ENCODE assay signal across 14 cellular contexts in genomic region chr20:58342104-58342945, GRCh38. TPM values are rescaled to one million over a fixed set of nuclear protein-coding genes. Genes with fewer than 3 reads are reported as not detected.
DNase-seq lines count a peak whose midpoint lies in the region; ATAC-seq, FAIRE-seq and TF ChIP-seq lines count a peak whose summit lies in the region.
"Had no signal": no experiment of that assay in that cellular context is flagged by ENCODE, and none has a peak within 500 bp of the region (broad histone marks: within the 10 kb centered on the region; RNA-seq: fewer than 3 reads in every experiment).

No MANE protein-coding gene starts in this region.

- peak in 1 of 2 experiments; percentile 74; a peak in 3 of 6 replicates for ATAC-seq in A549
- no peak for ATAC-seq in GM21390 (IDR thresholded peaks at IDR 0.05; ENCODE audit: unreplicated experiment)
- no peak for ATAC-seq in GM19324 (IDR thresholded peaks at IDR 0.05; ENCODE audit: low FRiP score, unreplicated experiment)

- intact Hi-C loops in adrenal gland (cut with DNase I) = no loop called here

- 44% methylated on average over 3 of the region's 3 CpGs for WGBS in A549 (ENCODE audit: missing lambda C conversion rate)
- 46 to 66% (median 61%) methylated on average over 2 to 3 of the region's 3 CpGs for WGBS in adrenal gland, 4 donors

- H3K4me2 ChIP-seq in A549 = peak overlapping the region; percentile 61
- H3K4me2 ChIP-seq: BLaER1 had no signal

- CTCF ChIA-PET in A549 (lab: Yijun Ruan, JAX) = interaction anchor here (0.7 to 3.2 kb wide), 5 partner anchors 10 to 96 kb away, joined by 3 to 10 read pairs (median 3); no protein-coding TSS in a partner anchor

- DNase-seq in A549 (ENCODE audit: low read depth in 1 of 2, low spot score in 1 of 2) (peak; percentile 29 to 56), HPDE6-E6E7 (ENCODE audit: extremely low spot score) (peak; percentile 84), adrenal gland (no peak), fibroblast of the conjunctiva (ENCODE audit: low read depth) (peak; percentile 34), SKM-1 (lab: John Stamatoyannopoulos, UW; ENCODE audit: unreplicated experiment) (no peak)
- no peak for DNase-seq in central memory CD4-positive, alpha-beta T cell
- DNase-seq: cerebellar nuclear complex; left ventricle myocardium inferior; NCI-H1092; NCI-H69; stimulated activated CD8-positive, alpha-beta memory T cell treated with anti-CD3 and anti-CD28 coated beads, Interleukin-4, amount 100 ng/mL, for 48 hours had no signal

- no peak for TF ChIP-seq RAD21 in A549 (conservative IDR thresholded peaks at IDR 0.05 in 1 of 2, IDR thresholded peaks at IDR 0.05 in 1 of 2)

- peaks cover 45% of the 10 kb centered on the region for H3K4me1 ChIP-seq in A549
- H3K4me1 ChIP-seq in adrenal gland (replicated peaks in 1 of 2) = peaks cover 16 to 23% of the 10 kb centered on the region in 2 donors
- H3K4me1 ChIP-seq: BLaER1 had no signal

- TF ChIP-seq EP300 in A549 (IDR thresholded peaks at IDR 0.05) = no peak

- H3K4me3 ChIP-seq in A549 (no peak overlapping the region), adrenal gland (no peak overlapping the region)
- H3K4me3 ChIP-seq: BLaER1, left ventricle myocardium inferior had no signal

- no peak for TF ChIP-seq CTCF in A549 (IDR thresholded peaks at IDR 0.05)
- TF ChIP-seq CTCF in adrenal gland (IDR thresholded peaks at IDR 0.05) = no peak

- H3K27me3 ChIP-seq in adrenal gland = no peaks in the 10 kb centered on the region
- H3K27me3 ChIP-seq: BLaER1 had no signal

- H3K27ac ChIP-seq in A549 (peak overlapping the region; percentile 61 to 75), adrenal gland (peak overlapping the region in 3 of 5 donors; percentile 10 to 31 (median 13))
- H3K27ac ChIP-seq: BLaER1, left ventricle myocardium inferior had no signal

- no peaks in the 10 kb centered on the region for H3K9me3 ChIP-seq in A549
- no peaks in the 10 kb centered on the region for H3K9me3 ChIP-seq in adrenal gland (replicated peaks in 1 of 3)
- H3K9me3 ChIP-seq: left ventricle myocardium inferior had no signal

- FAIRE-seq in A549 (lab: Jason Lieb, UNC) = no peak

- no peak for TF ChIP-seq POLR2A in A549 (IDR thresholded peaks at IDR 0.05; ENCODE audit: low read length)
- TF ChIP-seq POLR2A in adrenal gland (IDR thresholded peaks at IDR 0.05) = no peak

- peaks cover 0 to 15% of the 10 kb centered on the region in 2 donors for H3K36me3 ChIP-seq in adrenal gland (replicated peaks in 1 of 2)

- POLR2A ChIA-PET in A549 (lab: Yijun Ruan, JAX) = interaction anchor here (0.9 kb wide), 1 partner anchor 32 kb away, joined by 4 read pairs; no protein-coding TSS in a partner anchor

TF ChIP-seq in A549, 52 proteins besides CTCF, POLR2A, EP300 and RAD21:
- TF ChIP-seq HOXB13 (CRISPR knock-in tag; IDR thresholded peaks at IDR 0.05; ENCODE audit: low read depth) (no peak), FOXS1 (CRISPR knock-in tag; IDR thresholded peaks at IDR 0.05) (no peak), KDM5A (IDR thresholded peaks at IDR 0.05) (no peak), MAFK (IDR thresholded peaks at IDR 0.05; ENCODE audit: partially characterized antibody) (peak; percentile 18), HOXA7 (CRISPR knock-in tag; IDR thresholded peaks at IDR 0.05) (no peak), FOSL2 (IDR thresholded peaks at IDR 0.05) (peak; percentile 38; the same call in 1 of the 2 replicates), FOSL2 (CRISPR knock-in tag; IDR thresholded peaks at IDR 0.05) (peak; percentile 67), GATA3 (IDR thresholded peaks at IDR 0.05; ENCODE audit: borderline replicate concordance) (peak; percentile 90), NR3C1 (IDR thresholded peaks at IDR 0.05) (no peak), MAX (IDR thresholded peaks at IDR 0.05) (no peak; the same call in 1 of the 2 replicates), JUNB (IDR thresholded peaks at IDR 0.05) (peak; percentile 71)

RNA-seq across cellular contexts. Expression of gene RAB22A, which starts 32.8 kb away (rescaled TPM):
- polyA plus RNA-seq in A549 (2011; rRNA removed) (11.7 and 13.2 TPM in 2 replicates), A549 (2017; fragmentation: RNase III; extraction: RNeasy Plus Mini Kit Qiagen cat#74134 plus additional on column Dnase treatment) (7.1 to 7.4 TPM (median 7.3 TPM) in 3 replicates), adrenal gland (10 to 100 TPM in 1 of 3 donors, 1 to 10 TPM in 2; 6.7 to 31.9 (median 8.0) TPM)
- polyA plus RNA-seq in A549 (2012; cell fraction: cytosol; rRNA removed) = 4.1 and 5.0 TPM in 2 replicates
- 6.8 and 8.0 TPM in 2 replicates for polyA plus RNA-seq in A549 (2012; cell fraction: nucleus; rRNA removed)
- polyA minus RNA-seq in A549 (2011; rRNA and poly(A)+ RNA removed) = 12.9 and 13.1 TPM in 2 replicates
- total RNA-seq in adrenal gland = 10 to 100 TPM; 22.4 to 46.3 (median 28.2) TPM

RNA-seq across cellular contexts. Expression of gene VAPB, which starts 46.7 kb away (rescaled TPM):
- polyA plus RNA-seq in A549 (2011; rRNA removed) (39.6 and 44.0 TPM in 2 replicates), A549 (2017; fragmentation: RNase III; extraction: RNeasy Plus Mini Kit Qiagen cat#74134 plus additional on column Dnase treatment) (43.8 to 45.8 TPM (median 45.4 TPM) in 3 replicates), adrenal gland (100 to 1,000 TPM in 1 of 3 donors, 10 to 100 TPM in 2; 27.0 to 162 (median 33.9) TPM)
- 22.2 and 23.4 TPM in 2 replicates for polyA plus RNA-seq in A549 (2012; cell fraction: cytosol; rRNA removed)
- polyA plus RNA-seq in A549 (2012; cell fraction: nucleus; rRNA removed) = 15.5 and 24.9 TPM in 2 replicates
- polyA minus RNA-seq in A549 (2011; rRNA and poly(A)+ RNA removed) = 19.3 and 21.1 TPM in 2 replicates
- 100 to 1,000 TPM in 1 of 8 donors, 10 to 100 TPM in 7; 24.6 to 103 (median 53.2) TPM for total RNA-seq in adrenal gland

Comparison
In these comparisons a context has a peak if more than half of its experiments do, and no peak if none do; other contexts are left out.
1. DNase-seq: peak in A549 (2 of 2), HPDE6-E6E7 (single experiment) and fibroblast of the conjunctiva (single experiment); none in adrenal gland (0 of 7), SKM-1 (single experiment) and central memory CD4-positive, alpha-beta T cell (single experiment).